Comparison of ENCODE assay signal across 20 cellular contexts in the genomic region with DNA sequence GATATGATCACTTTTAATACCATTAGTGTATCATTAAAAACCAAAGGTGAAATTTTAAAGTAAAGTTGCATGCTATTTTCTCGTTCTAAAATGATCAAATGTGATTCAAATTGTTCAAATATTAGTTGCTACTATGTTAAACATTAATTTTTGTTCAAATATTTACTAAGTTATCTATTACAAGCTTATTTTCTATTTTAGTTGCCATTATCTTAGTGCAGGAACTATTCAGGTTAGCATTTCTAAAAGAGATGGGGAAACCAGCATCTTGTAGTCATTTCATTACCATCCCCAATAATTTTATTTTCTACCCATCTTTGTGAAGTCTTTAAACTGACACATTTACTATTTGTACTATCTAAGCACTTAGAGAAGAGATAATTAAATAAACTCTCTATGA.
"Had no signal": no experiment of that assay in that cellular context is flagged by ENCODE, and none has a peak within 500 bp of the region (broad histone marks: within the 10 kb centered on the region; RNA-seq: fewer than 3 reads in every experiment).

No MANE protein-coding gene starts in this region.

- ATAC-seq: natural killer cell; sciatic nerve; stimulated activated memory B cell treated with anti-CD40 and anti-IgM and Interleukin-4, amounts not matched to agents 10 μg/mL and 1 μg/mL and 100 μg/mL, for 72 hours; stimulated activated naive CD8-positive, alpha-beta T cell treated with anti-CD3 and anti-CD28 coated beads, Interleukin-15, Interleukin-2, amounts not matched to agents 100 U/mL and 50 U/mL, for 24 hours had no signal

- H3K27ac ChIP-seq: esophagus squamous epithelium, prostate gland, right atrium auricular region, testis, tibial artery had no signal

- DNase-seq: effector CD8-positive, alpha-beta T cell; endodermal cell; esophagus squamous epithelium; foreskin melanocyte; hypothalamus; immature natural killer cell; islet precursor cell; natural killer cell; stimulated activated CD4-positive, alpha-beta T cell treated with anti-CD3 and anti-CD28 coated beads, Interleukin-2, amount 100 ng/mL, for 24 hours; stimulated activated CD4-positive, alpha-beta T cell treated with anti-CD3 and anti-CD28 coated beads, Interleukin-4, amount 100 ng/mL, for 24 hours; stimulated activated naive CD8-positive, alpha-beta T cell treated with anti-CD3 and anti-CD28 coated beads, Interleukin-15, Interleukin-2, amounts not matched to agents 100 U/mL and 50 U/mL, for 24 hours; substantia nigra; testis; tibial artery had no signal

- H3K4me3 ChIP-seq: esophagus squamous epithelium, lung, prostate gland, right atrium auricular region, testis, tibial artery had no signal

- H3K4me1 ChIP-seq: esophagus squamous epithelium, prostate gland, right atrium auricular region, testis, tibial artery had no signal

- FAIRE-seq: endothelial cell of umbilical vein had no signal

- H3K36me3 ChIP-seq: esophagus squamous epithelium, prostate gland, right atrium auricular region, tibial artery had no signal

- H3K9me3 ChIP-seq: prostate gland, right atrium auricular region, testis, tibial artery had no signal

- H3K27me3 ChIP-seq: esophagus squamous epithelium, right atrium auricular region, testis, tibial artery had no signal
